Comparison of ENCODE assay signal across 21 cellular contexts in the genomic region with DNA sequence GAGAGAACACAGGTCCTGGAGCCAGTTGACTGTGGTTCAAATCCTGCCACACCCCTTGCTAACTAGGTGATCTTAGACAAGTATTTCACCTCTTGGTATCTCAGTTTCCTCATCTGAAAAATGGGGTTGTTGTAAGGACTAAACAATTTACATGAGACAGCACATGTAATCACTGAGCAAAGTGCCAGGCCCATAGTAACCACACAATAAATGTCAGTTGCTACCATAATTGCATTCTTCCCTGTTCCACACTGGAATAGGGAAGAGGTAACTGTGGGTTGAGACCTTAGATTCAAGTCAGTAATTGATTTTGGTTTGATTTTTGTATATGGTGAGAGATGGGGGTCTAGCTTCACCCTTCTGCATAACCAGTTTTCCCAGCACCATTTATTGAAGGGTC.
DNase-seq lines count a peak whose midpoint lies in the region; ATAC-seq and TF ChIP-seq lines count a peak whose summit lies in the region.
"Had no signal": no experiment of that assay in that cellular context is flagged by ENCODE, and none has a peak within 500 bp of the region (broad histone marks: within the 10 kb centered on the region; RNA-seq: fewer than 3 reads in every experiment).

No MANE protein-coding gene starts in this region.

- ATAC-seq in left ventricle myocardium superior (peak; percentile 2), right cardiac atrium (no peak), lower lobe of right lung (peak; percentile 24 to 47), thoracic aorta (ENCODE audit: insufficient number of reproducible peaks, low FRiP score, low read depth) (no peak)
- ATAC-seq: HCT116 had no signal

- H3K27ac ChIP-seq in right cardiac atrium (ENCODE audit: low read length) (no peak overlapping the region), lower lobe of right lung (no peak overlapping the region), thoracic aorta (peak overlapping the region; percentile 37 to 95)
- H3K27ac ChIP-seq: HL-60 had no signal

- TF ChIP-seq CTCF in lower lobe of right lung (IDR thresholded peaks at IDR 0.05) = no peak
- TF ChIP-seq CTCF in thoracic aorta (IDR thresholded peaks at IDR 0.05) = no peak

- H3K36me3 ChIP-seq in lower lobe of right lung (peaks cover 13% of the 10 kb centered on the region), thoracic aorta (peaks cover 62% of the 10 kb centered on the region)

- DNase-seq in left ventricle myocardium superior (no peak), right cardiac atrium (no peak), lower lobe of right lung (no peak), thoracic aorta (ENCODE audit: low spot score) (no peak), NCI-H526 (lab: John Stamatoyannopoulos, UW) (no peak), NCI-H1048 (lab: John Stamatoyannopoulos, UW) (no peak), NCI-H446 (lab: John Stamatoyannopoulos, UW) (no peak)
- DNase-seq: CD4-positive, CD25-positive, alpha-beta regulatory T cell; DMS153; DND-41; Karpas-422; NCI-H1092 treated with DMSO at 0.1 percent for 48 hours; NCI-H1436; NCI-H187; NCI-H2081 treated with DMSO at 0.1 percent for 48 hours; NCI-H524 treated with DMSO at 0.1 percent for 48 hours; NCI-H82; RPMI8226; SHP77 had no signal

- H3K4me1 ChIP-seq in right cardiac atrium (ENCODE audit: control insufficient read depth, insufficient read depth, low read length) = peaks cover 6% of the 10 kb centered on the region
- peaks cover under 1% of the 10 kb centered on the region for H3K4me1 ChIP-seq in lower lobe of right lung
- peaks cover 27 to 100% of the 10 kb centered on the region in 2 donors for H3K4me1 ChIP-seq in thoracic aorta (ENCODE audit: control insufficient read depth in 1 of 2, low read depth in 2 of 2)

- H3K27me3 ChIP-seq in right cardiac atrium (ENCODE audit: control insufficient read depth, insufficient read depth) (no peaks in the 10 kb centered on the region), lower lobe of right lung (ENCODE audit: low read depth) (no peaks in the 10 kb centered on the region), thoracic aorta (replicated peaks; ENCODE audit: insufficient read depth) (no peaks in the 10 kb centered on the region)

- intact Hi-C loops in left ventricle myocardium superior (cut with micrococcal nuclease) = no loop called here
- intact Hi-C loops in right cardiac atrium (cut with DNase I) = no loop called here
- intact Hi-C loops in lower lobe of right lung (cut with DNase I) = no loop called here

- no peaks in the 10 kb centered on the region for H3K9me3 ChIP-seq in right cardiac atrium (ENCODE audit: control insufficient read depth, low read length)
- H3K9me3 ChIP-seq in lower lobe of right lung = no peaks in the 10 kb centered on the region
- no peaks in the 10 kb centered on the region for H3K9me3 ChIP-seq in thoracic aorta

- H3K4me3 ChIP-seq in right cardiac atrium (ENCODE audit: low read length) = no peak overlapping the region
- H3K4me3 ChIP-seq in lower lobe of right lung = no peak overlapping the region
- no peak overlapping the region for H3K4me3 ChIP-seq in thoracic aorta

Comparison
In these comparisons a context has a peak if more than half of its experiments do, and no peak if none do; other contexts are left out.
1. ATAC-seq: peak in left ventricle myocardium superior (single experiment) and lower lobe of right lung (2 of 2); none in right cardiac atrium (0 of 2) and thoracic aorta (single experiment).
2. H3K27ac ChIP-seq: peak in thoracic aorta (2 of 2); none in right cardiac atrium (single experiment) and lower lobe of right lung (single experiment).